8 cellular contexts compared by ENCODE assay signal in genomic region chr7:64562246-64562620, GRCh38. TPM values are rescaled to one million over a fixed set of nuclear protein-coding genes. Genes with fewer than 3 reads are reported as not detected.
DNase-seq lines count a peak whose midpoint lies in the region; ATAC-seq and TF ChIP-seq lines count a peak whose summit lies in the region.

No MANE protein-coding gene starts in this region.

- H3K9me3 ChIP-seq in BE2C (no peaks in the 10 kb centered on the region; the same call in 1 of the 2 replicates), mononuclear cell (ENCODE audit: low read depth, low read length) (no peaks in the 10 kb centered on the region)

- no peaks in the 10 kb centered on the region for H3K27me3 Mint-ChIP-seq in MCF 10A (ENCODE audit: insufficient read depth, unreplicated experiment)

- BruUV-seq in MCF 10A (replicated peaks; lab: Mats Ljungman, UMichigan), result no TSS peak

- H3K27me3 ChIP-seq in BE2C (no peaks in the 10 kb centered on the region), mononuclear cell (ENCODE audit: insufficient read depth, low read length) (no peaks in the 10 kb centered on the region)

- POLR2A ChIA-PET in MCF 10A (lab: Yijun Ruan, JAX), result interaction anchor here (0.8 to 2.0 kb wide), 17 partner anchors 10 to 248 kb away, joined by 3 to 15 read pairs (median 6); partner anchors contain the start of genes ZNF107, ZNF138 and ZNF736

- TF ChIP-seq CTCF in BE2C (IDR thresholded peaks at IDR 0.05; ENCODE audit: low read depth, low read length) (no peak), MCF 10A (IDR thresholded peaks at IDR 0.05; ENCODE audit: unreplicated experiment) (no peak)

- CTCF ChIA-PET in MCF 10A (lab: Yijun Ruan, JAX), result interaction anchor here (0.6 to 1.3 kb wide), 4 partner anchors 17 to 1571 kb away, joined by 3 to 5 read pairs (median 4); no protein-coding TSS in a partner anchor

- no peaks in the 10 kb centered on the region for H3K9me3 Mint-ChIP-seq in MCF 10A (ENCODE audit: unreplicated experiment)

- peak overlapping the region; percentile 93 for H3K4me3 Mint-ChIP-seq in MCF 10A (ENCODE audit: unreplicated experiment)

- ATAC-seq in GM18858 (IDR thresholded peaks at IDR 0.05; ENCODE audit: unreplicated experiment), result no peak
- ATAC-seq in HG03460 (IDR thresholded peaks at IDR 0.05; ENCODE audit: unreplicated experiment), result no peak
- ATAC-seq in HG03571 (IDR thresholded peaks at IDR 0.05; ENCODE audit: unreplicated experiment), result no peak

- peaks cover 4% of the 10 kb centered on the region for H3K36me3 ChIP-seq in BE2C

- DNase-seq in BE2C (no peak), HS-5 (ENCODE audit: low read depth) (peak; percentile 0), MCF 10A (ENCODE audit: unreplicated experiment) (peak; percentile 2), GM19238 (ENCODE audit: insufficient read length, low spot score) (no peak)

- H3K27ac Mint-ChIP-seq in MCF 10A (ENCODE audit: low read depth, unreplicated experiment), result peak overlapping the region; percentile 93

- peak overlapping the region; percentile 81 for H3K4me3 ChIP-seq in BE2C (ENCODE audit: low read depth, low read length)
- H3K4me3 ChIP-seq in mononuclear cell (ENCODE audit: low read length), result peak overlapping the region; percentile 61

- intact Hi-C loops in MCF 10A (cut with micrococcal nuclease), result no loop called here

- peaks cover 27% of the 10 kb centered on the region for H3K4me1 Mint-ChIP-seq in MCF 10A (ENCODE audit: insufficient read depth, unreplicated experiment)

- no peaks in the 10 kb centered on the region for H3K36me3 Mint-ChIP-seq in MCF 10A (ENCODE audit: insufficient read depth, unreplicated experiment)

- H3K4me1 ChIP-seq in BE2C (no peaks in the 10 kb centered on the region), mononuclear cell (ENCODE audit: insufficient read depth, low read length) (peaks cover 21% of the 10 kb centered on the region)

RNA-seq across cellular contexts. Expression of gene ZNF680, which starts 0.6 kb away (rescaled TPM):
- polyA plus RNA-seq in BE2C (2012; ENCODE audit: insufficient read depth, insufficient read length, low read depth), result 2.2 TPM
- 6.0 and 11.7 TPM in 2 replicates for total RNA-seq in MCF 10A (2022)
- 16.7 TPM for total RNA-seq in mononuclear cell

Comparison
In these comparisons a context has a peak if more than half of its experiments do, and no peak if none do; other contexts are left out.
1. DNase-seq: peak in HS-5 (single experiment) and MCF 10A (single experiment); none in BE2C (single experiment) and GM19238 (single experiment).